ENCODE assay signal across 8 cellular contexts in genomic region chr6:1316482-1317220, GRCh38. TPM values are rescaled to one million over a fixed set of nuclear protein-coding genes. Genes with fewer than 3 reads are reported as not detected.
A peak's percentile ranks its signal among the peaks of the same experiment; 100 is the strongest.
DNase-seq lines count a peak whose midpoint lies in the region; ATAC-seq and TF ChIP-seq lines count a peak whose summit lies in the region.

No MANE protein-coding gene starts in this region.

- H3K36me3 ChIP-seq in cardiac muscle cell, result no peaks in the 10 kb centered on the region
- H3K36me3 ChIP-seq in ascending aorta, result no peaks in the 10 kb centered on the region
- H3K36me3 ChIP-seq in left lung, result no peaks in the 10 kb centered on the region

- H3K27ac ChIP-seq in cardiac muscle cell, result no peak overlapping the region
- H3K27ac ChIP-seq in ascending aorta, result no peak overlapping the region
- peak overlapping the region in 1 of 2 donors; percentile 61 for H3K27ac ChIP-seq in left lung

- peaks cover 67% of the 10 kb centered on the region for H3K27me3 ChIP-seq in cardiac muscle cell
- H3K27me3 ChIP-seq in ascending aorta, result peaks cover 17% of the 10 kb centered on the region
- H3K27me3 ChIP-seq in left lung, result peaks cover 27 to 51% of the 10 kb centered on the region in 2 donors

- H3K4me1 ChIP-seq in cardiac muscle cell (ENCODE audit: low read depth) (no peaks in the 10 kb centered on the region), ascending aorta (peaks cover 0 to 4% of the 10 kb centered on the region in 2 donors), left lung (peaks cover 0 to 39% of the 10 kb centered on the region in 2 donors)

- DNase-seq in cardiac muscle cell (ENCODE audit: low read depth in 1 of 2, low spot score in 1 of 2) (peak in 1 of 2 donors; percentile 42), left cardiac atrium (no peak), ascending aorta (ENCODE audit: low spot score in 2 of 2) (no peak), left lung (no peak), ureter (ENCODE audit: low spot score) (peak; percentile 65), NCI-H524 treated with DMSO at 0.1 percent for 48 hours (lab: John Stamatoyannopoulos, UW) (no peak)
- no peak for DNase-seq in activated CD8-positive, alpha-beta memory T cell treated with anti-CD3 and anti-CD28 coated beads, Interleukin-2, amount 50 U/mL, for 4 hours

- H3K4me3 ChIP-seq in cardiac muscle cell (peak overlapping the region; percentile 16), ascending aorta (peak overlapping the region; percentile 62 to 72), left lung (peak overlapping the region; percentile 35 to 36)

- ATAC-seq in left cardiac atrium (no peak), left lung (no peak), GM21367 (IDR thresholded peaks at IDR 0.05; ENCODE audit: unreplicated experiment) (no peak)

- intact Hi-C loops in left cardiac atrium (cut with DNase I) (no loop called here), ascending aorta (cut with DNase I) (no loop called here), left lung (cut with DNase I) (no loop called here)

- TF ChIP-seq CTCF in cardiac muscle cell (IDR thresholded peaks at IDR 0.05; ENCODE audit: low read depth, low read length) (no peak), ascending aorta (IDR thresholded peaks at IDR 0.05) (no peak), left lung (IDR thresholded peaks at IDR 0.05) (no peak)

- H3K9me3 ChIP-seq in cardiac muscle cell (ENCODE audit: low read depth) (no peaks in the 10 kb centered on the region), ascending aorta (no peaks in the 10 kb centered on the region), left lung (peaks cover 0 to 2% of the 10 kb centered on the region in 2 donors)

RNA-seq across cellular contexts. Expression of gene FOXQ1, which starts 4.8 kb away (rescaled TPM):
- total RNA-seq in cardiac muscle cell (not detected in 2 replicates), left cardiac atrium (not detected), ascending aorta (0.21 TPM), left lung (10 to 100 TPM in 1 of 2 donors, 1 to 10 TPM in 1; 6.4 to 12.1 TPM), ureter (130 TPM)
- not detected in 2 replicates for polyA plus RNA-seq in cardiac muscle cell

Comparison
In these comparisons a context has a peak if more than half of its experiments do, and no peak if none do; other contexts are left out.
1. H3K4me3 ChIP-seq: peak in every context shown above with its lines; median percentile 67 in ascending aorta; 36 in left lung; 16 in cardiac muscle cell.
2. RNA of gene FOXQ1, which starts 4.8 kb away (total RNA-seq): 130 TPM in ureter (single experiment); 6.4 to 12.1 TPM in left lung, 0.21 TPM in ascending aorta (single experiment), not detected in cardiac muscle cell and not detected in left cardiac atrium; every median in the first group is over 10 times any median in the second.